In genomic region chr15:67542462-67543347, GRCh38 we compare ENCODE assay signal across 8 cellular contexts. TPM values are rescaled to one million over a fixed set of nuclear protein-coding genes. Genes with fewer than 3 reads are reported as not detected.
DNase-seq lines count a peak whose midpoint lies in the region; ATAC-seq and TF ChIP-seq lines count a peak whose summit lies in the region.

Gene MAP2K5, plus strand, starts transcription at chr15:67542703. Its CDS starts 633 bp downstream, at chr15:67543336.

- peaks cover 37 to 48% (median 44%) of the 10 kb centered on the region in 10 experiments for H3K4me1 ChIP-seq in BLaER1 treated with 17β-estradiol and CSF1 and Interleukin-3, amounts not matched to agents 10 nM and 100 nM
- H3K4me1 ChIP-seq in MM.1S (ENCODE audit: low read length) (peaks cover 24% of the 10 kb centered on the region), heart left ventricle (peaks cover 0 to 32% (median 16%) of the 10 kb centered on the region in 12 donors), tibial artery (peaks cover 0 to 24% (median 14%) of the 10 kb centered on the region in 4 donors)

- H3K9me2 ChIP-seq in MM.1S (replicated peaks; ENCODE audit: insufficient read depth, low read length) = no peaks in the 10 kb centered on the region

- H3K4me2 ChIP-seq in BLaER1 treated with 17β-estradiol and CSF1 and Interleukin-3, amounts not matched to agents 10 nM and 100 nM = peak within 1 kb of the TSS; percentile 85 to 99 (median 93)
- peak within 1 kb of the TSS; percentile 95 for H3K4me2 ChIP-seq in MM.1S (ENCODE audit: low read depth, low read length)

- DNase-seq in GM20000 (ENCODE audit: low spot score) (peak; percentile 90), MM.1S (peak; percentile 81), SW480 (ENCODE audit: low spot score) (peak; percentile 81), heart left ventricle (peak; percentile 90 to 95 (median 92)), pons (ENCODE audit: low spot score) (peak; percentile 68), tibial artery (peak; percentile 85 to 93)
- DNase-seq in activated naive CD8-positive, alpha-beta T cell treated with anti-CD3 and anti-CD28 coated beads, Interleukin-2, amount 50 U/mL, for 16 hours (ENCODE audit: low read depth, low spot score) = peak; percentile 59

- H2AFZ ChIP-seq in MM.1S (ENCODE audit: low read length) = peak within 1 kb of the TSS; percentile 94

- TF ChIP-seq CTCF in GM20000 (IDR thresholded peaks at IDR 0.05; ENCODE audit: extremely low read depth, missing control alignments) (no peak), MM.1S (IDR thresholded peaks at IDR 0.05; ENCODE audit: low read length) (no peak), heart left ventricle (IDR thresholded peaks at IDR 0.05) (no peak), tibial artery (IDR thresholded peaks at IDR 0.05) (no peak)

- peak; percentile 17 to 79 for TF ChIP-seq POLR2A in heart left ventricle (IDR thresholded peaks at IDR 0.05)

- H3K27ac ChIP-seq in BLaER1 treated with 17β-estradiol and CSF1 and Interleukin-3, amounts not matched to agents 10 nM and 100 nM = peak within 1 kb of the TSS; percentile 81 to 92 (median 88)
- H3K27ac ChIP-seq in MM.1S (ENCODE audit: low read length) (peak within 1 kb of the TSS; percentile 72; the same call in 1 of the 2 replicates), heart left ventricle (peak within 1 kb of the TSS; percentile 63 to 95 (median 88)), tibial artery (peak within 1 kb of the TSS; percentile 77 to 83)

- peaks cover 24% of the 10 kb centered on the region for H3F3A ChIP-seq in MM.1S (ENCODE audit: insufficient read depth, low read length)

- H3K9me3 ChIP-seq in BLaER1 treated with 17β-estradiol and CSF1 and Interleukin-3, amounts not matched to agents 10 nM and 100 nM (replicated peaks in 1 of 11) = no peaks in the 10 kb centered on the region
- no peaks in the 10 kb centered on the region for H3K9me3 ChIP-seq in MM.1S (replicated peaks; ENCODE audit: insufficient read depth, low read length)
- no peaks in the 10 kb centered on the region for H3K9me3 ChIP-seq in heart left ventricle
- H3K9me3 ChIP-seq in tibial artery = no peaks in the 10 kb centered on the region

- intact Hi-C loops in heart left ventricle (cut with DNase I) (loop anchor here in 6 of 10 donors (1.0 to 10.0 kb wide), 5 partner anchors 21 to 295 kb away; partner anchors contain the start of gene C15orf61 (in 2 of the 6)), tibial artery (cut with DNase I; ENCODE audit: low total_unique reads) (loop anchor here (10.0 kb wide), 1 partner anchor 292 kb away; no protein-coding TSS in a partner anchor)

- WGBS in heart left ventricle, 4 donors = 0 to 1% (median 1%) methylated on average over 54 to 88 of the region's 88 CpGs

- H4K20me1 ChIP-seq in BLaER1 treated with 17β-estradiol and CSF1 and Interleukin-3, amounts not matched to agents 10 nM and 100 nM = no peaks in the 10 kb centered on the region; a peak in 1 of 22 replicates
- H4K20me1 ChIP-seq in MM.1S (ENCODE audit: insufficient read depth, low read length) = no peaks in the 10 kb centered on the region

- H3K4me3 ChIP-seq in BLaER1 treated with 17β-estradiol and CSF1 and Interleukin-3, amounts not matched to agents 10 nM and 100 nM = peak within 1 kb of the TSS; percentile 79 to 91 (median 84)
- H3K4me3 ChIP-seq in MM.1S (ENCODE audit: low read length) (peak within 1 kb of the TSS; percentile 98), heart left ventricle (peak within 1 kb of the TSS; percentile 45 to 98 (median 88)), tibial artery (peak within 1 kb of the TSS; percentile 58 to 71)

- H3K27me3 ChIP-seq in BLaER1 treated with 17β-estradiol and CSF1 and Interleukin-3, amounts not matched to agents 10 nM and 100 nM = no peaks in the 10 kb centered on the region
- H3K27me3 ChIP-seq in MM.1S (replicated peaks; ENCODE audit: insufficient read depth, low read length) = no peaks in the 10 kb centered on the region
- no peaks in the 10 kb centered on the region for H3K27me3 ChIP-seq in heart left ventricle
- no peaks in the 10 kb centered on the region for H3K27me3 ChIP-seq in tibial artery

- H3K79me2 ChIP-seq in MM.1S (ENCODE audit: low read length) = peaks cover 14% of the 10 kb centered on the region; the same call in 1 of the 2 replicates

- H3K36me3 ChIP-seq in BLaER1 treated with 17β-estradiol and CSF1 and Interleukin-3, amounts not matched to agents 10 nM and 100 nM = peaks cover 10 to 26% (median 14%) of the 10 kb centered on the region in 11 experiments; a peak in 17 of 22 replicates
- H3K36me3 ChIP-seq in MM.1S (replicated peaks; ENCODE audit: insufficient read depth, low read length) (no peaks in the 10 kb centered on the region), heart left ventricle (peaks cover 0 to 10% (median 0%) of the 10 kb centered on the region in 9 donors), tibial artery (peaks cover 0 to 10% (median 4%) of the 10 kb centered on the region in 3 donors)

- peak; percentile 79 to 97 (median 95) for ATAC-seq in heart left ventricle

- peak within 1 kb of the TSS; percentile 85 to 95 (median 92) for H3K9ac ChIP-seq in BLaER1 treated with 17β-estradiol and CSF1 and Interleukin-3, amounts not matched to agents 10 nM and 100 nM
- H3K9ac ChIP-seq in MM.1S (ENCODE audit: low read length) = peak within 1 kb of the TSS; percentile 76

RNA-seq across cellular contexts. Expression of gene MAP2K5, which starts in this region (rescaled TPM):
- total RNA-seq in heart left ventricle = 10 to 100 TPM in 8 of 9 donors, 1 to 10 TPM in 1; 9.9 to 32.0 (median 22.7) TPM
- polyA plus RNA-seq in heart left ventricle = 10 to 100 TPM in 1 of 2 donors, 1 to 10 TPM in 1; 8.1 to 16.3 TPM

Comparison
In these comparisons a context has a peak if more than half of its experiments do, and no peak if none do; other contexts are left out.
1. Peak in every context shown above with its lines: DNase-seq, ATAC-seq, H3K4me3 ChIP-seq and H3K27ac ChIP-seq.